Comparison of ENCODE assay signal across 22 cellular contexts in genomic region chr3:43338295-43338694, GRCh38. TPM values are rescaled to one million over a fixed set of nuclear protein-coding genes. Genes with fewer than 3 reads are reported as not detected.
DNase-seq lines count a peak whose midpoint lies in the region; ATAC-seq, FAIRE-seq and TF ChIP-seq lines count a peak whose summit lies in the region.
"Had no signal": no experiment of that assay in that cellular context is flagged by ENCODE, and none has a peak within 500 bp of the region (broad histone marks: within the 10 kb centered on the region; RNA-seq: fewer than 3 reads in every experiment).

No MANE protein-coding gene starts in this region.

- peaks cover 0 to 20% of the 10 kb centered on the region in 2 donors for H3K36me3 ChIP-seq in adrenal gland (replicated peaks in 1 of 2)

- no peak for ATAC-seq in activated naive CD8-positive, alpha-beta T cell treated with anti-CD3 and anti-CD28 coated beads, Interleukin-2, amount 50 U/mL, for 24 hours
- ATAC-seq: gastrocnemius medialis had no signal

- WGBS in adrenal gland, 4 donors: 92 to 99% (median 98%) methylated on average over 2 of the region's 2 CpGs

- no peak for TF ChIP-seq CTCF in endothelial cell (IDR thresholded peaks at IDR 0.05; ENCODE audit: unreplicated experiment)
- no peak for TF ChIP-seq CTCF in adrenal gland (IDR thresholded peaks at IDR 0.05)

- peaks cover 17% of the 10 kb centered on the region for H3K4me1 Mint-ChIP-seq in activated naive CD8-positive, alpha-beta T cell treated with anti-CD3 and anti-CD28 coated beads for 36 hours
- peaks cover 20% of the 10 kb centered on the region for H3K4me1 Mint-ChIP-seq in activated naive CD8-positive, alpha-beta T cell treated with anti-CD3 and anti-CD28 coated beads, Interleukin-2, amount 50 U/mL, for 24 hours
- H3K4me1 Mint-ChIP-seq in endothelial cell (ENCODE audit: unreplicated experiment): peaks cover 7% of the 10 kb centered on the region
- H3K4me1 Mint-ChIP-seq: mesothelial cell of epicardium had no signal

- H3K9me3 ChIP-seq in adrenal gland (replicated peaks in 1 of 3): peaks cover 0 to 20% (median 15%) of the 10 kb centered on the region in 3 donors

- no peaks in the 10 kb centered on the region for H3K27me3 Mint-ChIP-seq in activated naive CD8-positive, alpha-beta T cell treated with anti-CD3 and anti-CD28 coated beads for 36 hours
- no peaks in the 10 kb centered on the region for H3K27me3 Mint-ChIP-seq in activated naive CD8-positive, alpha-beta T cell treated with anti-CD3 and anti-CD28 coated beads, Interleukin-2, amount 50 U/mL, for 24 hours
- peaks cover 4% of the 10 kb centered on the region for H3K27me3 Mint-ChIP-seq in endothelial cell (ENCODE audit: unreplicated experiment)
- H3K27me3 Mint-ChIP-seq: activated B cell treated with CpG ODN at 0.5 μM for 24 hours; activated CD4-positive, alpha-beta memory T cell treated with anti-CD3 and anti-CD28 coated beads for 36 hours; CD4-positive, alpha-beta T cell had no signal

- H3K27ac Mint-ChIP-seq in activated naive CD8-positive, alpha-beta T cell treated with anti-CD3 and anti-CD28 coated beads for 36 hours: peak overlapping the region; percentile 51
- H3K27ac Mint-ChIP-seq in activated naive CD8-positive, alpha-beta T cell treated with anti-CD3 and anti-CD28 coated beads, Interleukin-2, amount 50 U/mL, for 24 hours: no peak overlapping the region
- no peak overlapping the region for H3K27ac Mint-ChIP-seq in endothelial cell (ENCODE audit: unreplicated experiment)
- H3K27ac Mint-ChIP-seq: activated B cell treated with CpG ODN at 0.5 μM for 24 hours; activated CD4-positive, alpha-beta memory T cell treated with anti-CD3 and anti-CD28 coated beads for 36 hours; CD4-positive, alpha-beta T cell; mesothelial cell of epicardium; neural progenitor cell had no signal

- peaks cover 33% of the 10 kb centered on the region for H3K9me3 Mint-ChIP-seq in activated naive CD8-positive, alpha-beta T cell treated with anti-CD3 and anti-CD28 coated beads for 36 hours
- peaks cover 36% of the 10 kb centered on the region for H3K9me3 Mint-ChIP-seq in activated naive CD8-positive, alpha-beta T cell treated with anti-CD3 and anti-CD28 coated beads, Interleukin-2, amount 50 U/mL, for 24 hours
- H3K9me3 Mint-ChIP-seq in endothelial cell (ENCODE audit: unreplicated experiment): no peaks in the 10 kb centered on the region

- FAIRE-seq in RCC 7860 (lab: Jason Lieb, UNC): no peak
- FAIRE-seq: endothelial cell of umbilical vein, GM18507, urothelium cell line had no signal

- no peak overlapping the region for H3K27ac ChIP-seq in substantia nigra (ENCODE audit: low read depth, low read length, poor library complexity, severe bottlenecking)
- no peak overlapping the region for H3K27ac ChIP-seq in adrenal gland
- H3K27ac ChIP-seq: gastrocnemius medialis, KMS-11, neural progenitor cell had no signal

- peaks cover 88% of the 10 kb centered on the region for H3K36me3 Mint-ChIP-seq in activated naive CD8-positive, alpha-beta T cell treated with anti-CD3 and anti-CD28 coated beads for 36 hours
- peaks cover 85% of the 10 kb centered on the region for H3K36me3 Mint-ChIP-seq in activated naive CD8-positive, alpha-beta T cell treated with anti-CD3 and anti-CD28 coated beads, Interleukin-2, amount 50 U/mL, for 24 hours (ENCODE audit: low read depth)
- peaks cover 65% of the 10 kb centered on the region for H3K36me3 Mint-ChIP-seq in endothelial cell (ENCODE audit: low read depth, unreplicated experiment)

- DNase-seq in activated naive CD8-positive, alpha-beta T cell treated with anti-CD3 and anti-CD28 coated beads for 36 hours: no peak
- no peak for DNase-seq in activated naive CD8-positive, alpha-beta T cell treated with anti-CD3 and anti-CD28 coated beads, Interleukin-2, amount 50 U/mL, for 24 hours
- DNase-seq in RCC 7860 (ENCODE audit: low spot score) (peak; percentile 8), endothelial cell (ENCODE audit: low spot score) (no peak), NOMO-1 treated with dmso at 0.1 percent for 144 hours (lab: John Stamatoyannopoulos, UW; ENCODE audit: unreplicated experiment) (no peak), substantia nigra (lab: John Stamatoyannopoulos, UW) (no peak), adrenal gland (no peak)
- DNase-seq in effector CD8-positive, alpha-beta T cell (lab: John Stamatoyannopoulos, UW): no peak
- DNase-seq: activated B cell treated with CpG ODN at 0.5 μM for 24 hours; activated CD4-positive, alpha-beta memory T cell treated with anti-CD3 and anti-CD28 coated beads for 36 hours; activated naive CD4-positive, alpha-beta T cell treated with Interleukin-2 at 50 U/mL for 16 hours; CD4-positive, alpha-beta T cell; cortex of kidney; gastrocnemius medialis; NCI-H2171 treated with DMSO at 0.1 percent for 48 hours; NCI-H69 had no signal

- TF ChIP-seq POLR2A in adrenal gland (IDR thresholded peaks at IDR 0.05): no peak

- no peak overlapping the region for H3K4me3 ChIP-seq in adrenal gland
- H3K4me3 ChIP-seq: gastrocnemius medialis, neural progenitor cell had no signal

- no peak overlapping the region for H3K4me3 Mint-ChIP-seq in activated naive CD8-positive, alpha-beta T cell treated with anti-CD3 and anti-CD28 coated beads for 36 hours
- H3K4me3 Mint-ChIP-seq in activated naive CD8-positive, alpha-beta T cell treated with anti-CD3 and anti-CD28 coated beads, Interleukin-2, amount 50 U/mL, for 24 hours: no peak overlapping the region
- peak overlapping the region; percentile 35 for H3K4me3 Mint-ChIP-seq in endothelial cell (ENCODE audit: unreplicated experiment)
- H3K4me3 Mint-ChIP-seq: activated B cell treated with CpG ODN at 0.5 μM for 24 hours; activated CD4-positive, alpha-beta memory T cell treated with anti-CD3 and anti-CD28 coated beads for 36 hours; CD4-positive, alpha-beta T cell; mesothelial cell of epicardium; neural progenitor cell had no signal

- intact Hi-C loops in adrenal gland (cut with DNase I): no loop called here

- H3K27me3 ChIP-seq in adrenal gland: no peaks in the 10 kb centered on the region
- H3K27me3 ChIP-seq: gastrocnemius medialis, neural progenitor cell had no signal

- H3K4me1 ChIP-seq in adrenal gland (replicated peaks in 1 of 2): peaks cover 5 to 6% of the 10 kb centered on the region in 2 donors
- H3K4me1 ChIP-seq: gastrocnemius medialis, neural progenitor cell had no signal

RNA-seq across cellular contexts. Expression of gene SNRK, which starts 52.0 kb away (rescaled TPM):
- 10 to 100 TPM; 26.8 to 29.3 TPM for total RNA-seq in activated naive CD8-positive, alpha-beta T cell treated with anti-CD3 and anti-CD28 coated beads for 36 hours
- 139 TPM for total RNA-seq in endothelial cell (ENCODE audit: unreplicated experiment)
- 10 to 100 TPM; 17.4 to 36.4 (median 24.1) TPM for total RNA-seq in adrenal gland
- 10 to 100 TPM in 2 of 3 donors, 1 to 10 TPM in 1; 8.1 to 13.2 (median 12.5) TPM for polyA plus RNA-seq in adrenal gland
